23 cellular contexts compared by ENCODE assay signal in genomic region chr4:6205973-6206372, GRCh38. TPM values are rescaled to one million over a fixed set of nuclear protein-coding genes. Genes with fewer than 3 reads are reported as not detected.
DNase-seq lines count a peak whose midpoint lies in the region; ATAC-seq, FAIRE-seq and TF ChIP-seq lines count a peak whose summit lies in the region.
"Had no signal": no experiment of that assay in that cellular context is flagged by ENCODE, and none has a peak within 500 bp of the region (broad histone marks: within the 10 kb centered on the region; RNA-seq: fewer than 3 reads in every experiment).

No MANE protein-coding gene starts in this region.

- H3K27ac ChIP-seq in GM12878 (ENCODE audit: control insufficient read depth, insufficient read depth): no peak overlapping the region
- H3K27ac ChIP-seq: A549; BLaER1 treated with 17β-estradiol and CSF1 and Interleukin-3, amounts not matched to agents 10 nM and 100 nM had no signal

- intact Hi-C loops in GM12878 (cut with micrococcal nuclease; ENCODE audit: unreplicated experiment): no loop called here

- WGBS in GM12878 (ENCODE audit: insufficient coverage, insufficient replicate concordance, low lambda C conversion rate, missing lambda C conversion rate): 56% methylated on average over 4 of the region's 4 CpGs

- no TSS peak for BruUV-seq in GM12878 (replicated peaks; lab: Mats Ljungman, UMichigan)

- H4K20me1 ChIP-seq in GM12878 (ENCODE audit: control insufficient read depth, insufficient read depth): no peaks in the 10 kb centered on the region

- H3K4me2 ChIP-seq in GM12878 (ENCODE audit: control insufficient read depth, insufficient read depth): no peak overlapping the region
- H3K4me2 ChIP-seq: A549; BLaER1 treated with 17β-estradiol and CSF1 and Interleukin-3, amounts not matched to agents 10 nM and 100 nM; GM23338 had no signal

- no peak for TF ChIP-seq POLR2A in GM12878 (IDR thresholded peaks at IDR 0.05; ENCODE audit: low read depth, low read length)

- peak; percentile 83 for FAIRE-seq in GM12878 (lab: Jason Lieb, UNC)
- FAIRE-seq: A549, G401.6 had no signal

- H2AFZ ChIP-seq in GM12878 (ENCODE audit: control insufficient read depth, low read depth, low read length): no peak overlapping the region
- H2AFZ ChIP-seq: GM23338 had no signal

- peak overlapping the region; percentile 12 for H3K27ac Mint-ChIP-seq in stimulated activated naive CD8-positive, alpha-beta T cell treated with anti-CD3 and anti-CD28 coated beads, Interleukin-15, Interleukin-2, amounts not matched to agents 100 ng/mL and 50 ng/mL, for 24 hours
- H3K27ac Mint-ChIP-seq in stimulated activated effector memory CD8-positive, alpha-beta T cell treated with anti-CD3 and anti-CD28 coated beads, Interleukin-12 subunit alpha, Interleukin-12 subunit beta, amount 100 ng/mL, for 72 hours: peak overlapping the region; percentile 56
- H3K27ac Mint-ChIP-seq: GM23338, H9 had no signal

- peaks cover 16% of the 10 kb centered on the region for H3K4me1 ChIP-seq in GM12878 (ENCODE audit: control insufficient read depth, insufficient read depth, low read length)
- H3K4me1 ChIP-seq: A549 had no signal

- H3K9ac ChIP-seq in GM12878 (ENCODE audit: control insufficient read depth, insufficient read depth, low read length): no peak overlapping the region
- H3K9ac ChIP-seq: BLaER1 treated with 17β-estradiol and CSF1 and Interleukin-3, amounts not matched to agents 10 nM and 100 nM had no signal

- in situ Hi-C loops in GM12878 (cut with MboI): no loop called here

- no peaks in the 10 kb centered on the region for H3K79me2 ChIP-seq in GM12878 (ENCODE audit: control insufficient read depth, insufficient read depth, low read length)

- no peak for TF ChIP-seq CTCF in GM12878 (IDR thresholded peaks at IDR 0.05 in 2 of 3, conservative IDR thresholded peaks at IDR 0.05 in 1 of 3; ENCODE audit: control insufficient read depth in 2 of 3, extremely low read depth in 1 of 3, insufficient read depth in 1 of 3, low read depth in 3 of 3, low read length in 3 of 3)

- CTCF ChIA-PET in GM12878 (lab: Yijun Ruan, JAX): interaction anchor here (0.7 to 2.5 kb wide), 6 partner anchors 26 to 207 kb away, joined by 3 to 15 read pairs (median 4); no protein-coding TSS in a partner anchor

- no peak for TF ChIP-seq EP300 in GM12878 (IDR thresholded peaks at IDR 0.05; ENCODE audit: borderline replicate concordance in 1 of 2, control insufficient read depth in 1 of 2, low read depth in 2 of 2, low read length in 2 of 2)

- no peaks in the 10 kb centered on the region; a peak in 1 of 4 replicates for H3K36me3 ChIP-seq in GM12878 (ENCODE audit: control insufficient read depth in 2 of 2, insufficient read depth in 2 of 2, low read length in 1 of 2)
- H3K36me3 ChIP-seq: BE2C; BLaER1 treated with 17β-estradiol and CSF1 and Interleukin-3, amounts not matched to agents 10 nM and 100 nM had no signal

- no peak overlapping the region for H3K4me3 Mint-ChIP-seq in stimulated activated naive CD8-positive, alpha-beta T cell treated with anti-CD3 and anti-CD28 coated beads, Interleukin-15, Interleukin-2, amounts not matched to agents 100 ng/mL and 50 ng/mL, for 24 hours
- no peak overlapping the region for H3K4me3 Mint-ChIP-seq in stimulated activated effector memory CD8-positive, alpha-beta T cell treated with anti-CD3 and anti-CD28 coated beads, Interleukin-12 subunit alpha, Interleukin-12 subunit beta, amount 100 ng/mL, for 72 hours
- H3K4me3 Mint-ChIP-seq: CD4-positive, alpha-beta memory T cell; GM23338; H9 had no signal

- POLR2A ChIA-PET in GM12878 (lab: Charles Lee): interaction anchor here (0.8 kb wide), 1 partner anchor 9 kb away, joined by 3 read pairs; no protein-coding TSS in a partner anchor

- TF ChIP-seq RAD21 in GM12878 (IDR thresholded peaks at IDR 0.05; ENCODE audit: insufficient read depth, low read depth, low read length): no peak

- H3K4me1 Mint-ChIP-seq in stimulated activated naive CD8-positive, alpha-beta T cell treated with anti-CD3 and anti-CD28 coated beads, Interleukin-15, Interleukin-2, amounts not matched to agents 100 ng/mL and 50 ng/mL, for 24 hours (ENCODE audit: low read depth): peaks cover 8% of the 10 kb centered on the region
- H3K4me1 Mint-ChIP-seq in stimulated activated effector memory CD8-positive, alpha-beta T cell treated with anti-CD3 and anti-CD28 coated beads, Interleukin-12 subunit alpha, Interleukin-12 subunit beta, amount 100 ng/mL, for 72 hours: peaks cover 10% of the 10 kb centered on the region

- SMC1A ChIA-PET in GM12878 (lab: Charles Lee; ENCODE audit: uncharacterized antibody, unreplicated experiment): interaction anchor here (2.7 to 2.9 kb wide), 2 partner anchors 12 to 25 kb away, joined by 10 to 12 read pairs; no protein-coding TSS in a partner anchor

- H3K9me3 ChIP-seq in GM12878 (replicated peaks; ENCODE audit: control insufficient read depth, insufficient read depth, low read length): peaks cover 3% of the 10 kb centered on the region; the same call in 2 of the 3 replicates
- H3K9me3 ChIP-seq: A549, BE2C had no signal

- H3K4me3 ChIP-seq in GM12878: no peak overlapping the region
- H3K4me3 ChIP-seq: A549; BLaER1 treated with 17β-estradiol and CSF1 and Interleukin-3, amounts not matched to agents 10 nM and 100 nM; GM23338 had no signal

- H3K27me3 ChIP-seq in GM12878 (replicated peaks in 1 of 2; ENCODE audit: control insufficient read depth in 2 of 2, insufficient read depth in 2 of 2, low read length in 1 of 2): no peaks in the 10 kb centered on the region; a peak in 1 of 4 replicates
- H3K27me3 ChIP-seq: BE2C; BLaER1 treated with 17β-estradiol and CSF1 and Interleukin-3, amounts not matched to agents 10 nM and 100 nM had no signal

- peaks cover 7% of the 10 kb centered on the region for H3K9me3 Mint-ChIP-seq in stimulated activated naive CD8-positive, alpha-beta T cell treated with anti-CD3 and anti-CD28 coated beads, Interleukin-15, Interleukin-2, amounts not matched to agents 100 ng/mL and 50 ng/mL, for 24 hours
- H3K9me3 Mint-ChIP-seq in stimulated activated effector memory CD8-positive, alpha-beta T cell treated with anti-CD3 and anti-CD28 coated beads, Interleukin-12 subunit alpha, Interleukin-12 subunit beta, amount 100 ng/mL, for 72 hours: peaks cover 3% of the 10 kb centered on the region

- H3K27me3 Mint-ChIP-seq in stimulated activated naive CD8-positive, alpha-beta T cell treated with anti-CD3 and anti-CD28 coated beads, Interleukin-15, Interleukin-2, amounts not matched to agents 100 ng/mL and 50 ng/mL, for 24 hours: peaks cover 28% of the 10 kb centered on the region

- no peaks in the 10 kb centered on the region for H3K36me3 Mint-ChIP-seq in stimulated activated naive CD8-positive, alpha-beta T cell treated with anti-CD3 and anti-CD28 coated beads, Interleukin-15, Interleukin-2, amounts not matched to agents 100 ng/mL and 50 ng/mL, for 24 hours (ENCODE audit: low read depth)
- no peaks in the 10 kb centered on the region for H3K36me3 Mint-ChIP-seq in stimulated activated effector memory CD8-positive, alpha-beta T cell treated with anti-CD3 and anti-CD28 coated beads, Interleukin-12 subunit alpha, Interleukin-12 subunit beta, amount 100 ng/mL, for 72 hours

- no peak for ATAC-seq in stimulated activated naive CD8-positive, alpha-beta T cell treated with anti-CD3 and anti-CD28 coated beads, Interleukin-15, Interleukin-2, amounts not matched to agents 100 U/mL and 50 U/mL, for 24 hours
- ATAC-seq in HG02885 (IDR thresholded peaks at IDR 0.05; ENCODE audit: poor library complexity, unreplicated experiment): peak; percentile 52
- ATAC-seq in GM12878: no peak
- no peak for ATAC-seq in stimulated activated effector memory CD8-positive, alpha-beta T cell treated with anti-CD3 and anti-CD28 coated beads, Interleukin-12 subunit alpha, Interleukin-12 subunit beta, amount 100 ng/mL, for 72 hours
- no peak for ATAC-seq in GM19467 (IDR thresholded peaks at IDR 0.05; ENCODE audit: unreplicated experiment)
- ATAC-seq in GM21825 (IDR thresholded peaks at IDR 0.05; ENCODE audit: unreplicated experiment): no peak
- ATAC-seq: A549, GM23338, HCT116 had no signal

- RAD21 ChIA-PET in GM12878 (lab: Charles Lee; ENCODE audit: unreplicated experiment): interaction anchor here (1.1 to 1.9 kb wide), 2 partner anchors 12 to 71 kb away, joined by 3 to 4 read pairs; no protein-coding TSS in a partner anchor

- no peak for DNase-seq in stimulated activated naive CD8-positive, alpha-beta T cell treated with anti-CD3 and anti-CD28 coated beads, Interleukin-15, Interleukin-2, amounts not matched to agents 100 U/mL and 50 U/mL, for 24 hours
- DNase-seq in GM12878 (ENCODE audit: low read depth, low spot score) (no peak), NCI-H1417 (lab: John Stamatoyannopoulos, UW) (no peak)
- no peak for DNase-seq in stimulated activated effector memory CD8-positive, alpha-beta T cell treated with anti-CD3 and anti-CD28 coated beads, Interleukin-12 subunit alpha, Interleukin-12 subunit beta, amount 100 ng/mL, for 72 hours (ENCODE audit: low spot score in 2 of 2)
- DNase-seq: 8988T; ACHN; AML-193; BE2C; Calu3; CD4-positive, alpha-beta memory T cell; COR-L47; DMS153; DND-41; H9 had no signal

TF ChIP-seq in GM12878, 131 proteins besides CTCF, POLR2A, EP300 and RAD21 (continues in another document):
- TF ChIP-seq POLR2AphosphoS5 (IDR thresholded peaks at IDR 0.05; ENCODE audit: low read length): no peak
- TF ChIP-seq NFYA (IDR thresholded peaks at IDR 0.05; ENCODE audit: borderline replicate concordance, low read depth, low read length): no peak

RNA-seq across cellular contexts. Expression of gene JAKMIP1, which starts 5.6 kb away (rescaled TPM):
- total RNA-seq in GM12878 (2013; cell fraction: nucleolus; rRNA removed): 21.3 and 27.7 TPM in 2 replicates
- total RNA-seq in GM12878 (2014; rRNA removed): 12.4 and 15.1 TPM in 2 replicates
- 8.7 and 9.5 TPM in 2 replicates for total RNA-seq in GM12878 (2014; rRNA removed; fragmentation: Illumina TruSeq; extraction: Trizol)
- total RNA-seq in GM12878 (2021): 14.2 and 15.0 TPM in 2 replicates
- polyA plus RNA-seq in GM12878 (2011; ENCODE audit: low read depth): 5.9 TPM
- polyA plus RNA-seq in GM12878 (2011; rRNA removed): 16.7 and 20.3 TPM in 2 replicates
- 12.9 and 19.9 TPM in 2 replicates for polyA plus RNA-seq in GM12878 (2011; cell fraction: cytosol; rRNA removed)
- polyA plus RNA-seq in GM12878 (2011; cell fraction: nucleus; rRNA removed): 22.6 and 29.3 TPM in 2 replicates
- polyA plus RNA-seq in GM12878 (2012): 8.7 and 10.8 TPM in 2 replicates
- polyA plus RNA-seq in GM12878 (2014; fragmentation: Illumina TruSeq; extraction: Trizol): 7.2 and 9.8 TPM in 2 replicates
- 1 to 10 TPM in 1 of 2 experiments, under 1 TPM in 1; 0.52 to 1.6 TPM for polyA plus RNA-seq in GM12878 (2014; fragmentation: Nextera tagmentation; extraction: Ambion mirVana)
- 11.8 and 12.2 TPM in 2 replicates for polyA plus RNA-seq in GM12878 (2014; rRNA removed)
- 10 to 100 TPM; 15.9 to 16.6 TPM for polyA plus RNA-seq in GM12878 (2016; fragmentation: Nextera tagmentation; extraction: Ambion mirVana)
- 6.1 and 12.1 TPM in 2 replicates for polyA minus RNA-seq in GM12878 (2011; rRNA and poly(A)+ RNA removed)
- polyA minus RNA-seq in GM12878 (2011; cell fraction: cytosol; rRNA and poly(A)+ RNA removed): 5.9 and 6.0 TPM in 2 replicates
- 11.4 and 21.7 TPM in 2 replicates for polyA minus RNA-seq in GM12878 (2011; cell fraction: nucleus; rRNA and poly(A)+ RNA removed)
- total RNA-seq: Calu3 had no signal
- polyA plus RNA-seq: A549 had no signal
